ENCODE assay signal across 9 cellular contexts in genomic region chr11:67713892-67714479, GRCh38. TPM values are rescaled to one million over a fixed set of nuclear protein-coding genes. Genes with fewer than 3 reads are reported as not detected.
DNase-seq lines count a peak whose midpoint lies in the region; ATAC-seq and TF ChIP-seq lines count a peak whose summit lies in the region.
"Not testable (repeated sequence)": the region's sequence is repeated elsewhere in the genome, so short reads cannot be mapped to it uniquely, and the experiment has no call there.
"Had no signal": no experiment of that assay in that cellular context is flagged by ENCODE, and none has a peak within 500 bp of the region (broad histone marks: within the 10 kb centered on the region; RNA-seq: fewer than 3 reads in every experiment).

No MANE protein-coding gene starts in this region.

- not testable (repeated sequence) for H2AFZ ChIP-seq in PC-9

- H3K4me1 ChIP-seq in CD8-positive, alpha-beta memory T cell (ENCODE audit: insufficient read depth, low read length); PC-9 (replicated peaks; ENCODE audit: insufficient read depth); thoracic aorta (ENCODE audit: control insufficient read depth in 1 of 2, low read depth in 2 of 2): not testable (repeated sequence)
- H3K4me1 ChIP-seq in esophagus muscularis mucosa: peaks cover 0 to 10% (median 7%) of the 10 kb centered on the region in 4 donors

- POLR2A ChIA-PET in CD8-positive, alpha-beta memory T cell (lab: Charles Lee); PC-9 (lab: Charles Lee; ENCODE audit: unreplicated experiment): not testable (repeated sequence)
- POLR2A ChIA-PET in activated CD4-positive, alpha-beta memory T cell treated with anti-CD3 and anti-CD28 coated beads, Interleukin-2, amount 10 ng/mL, durations not matched to agents 7 days and 5 days (lab: Charles Lee): interaction anchor here (0.6 kb wide), 1 partner anchor 85 kb away, joined by 3 read pairs; no protein-coding TSS in a partner anchor

- H3K27me3 Mint-ChIP-seq in CD8-positive, alpha-beta memory T cell: peaks cover 7 to 14% of the 10 kb centered on the region in 2 donors
- not testable (repeated sequence) for H3K27me3 Mint-ChIP-seq in activated CD4-positive, alpha-beta memory T cell treated with anti-CD3 and anti-CD28 coated beads, Interleukin-2, amount 10 ng/mL, durations not matched to agents 7 days and 5 days
- H3K27me3 Mint-ChIP-seq in activated naive CD4-positive, alpha-beta T cell treated with anti-CD3 and anti-CD28 coated beads, Interleukin-2, amount 10 ng/mL, durations not matched to agents 7 days and 5 days: peaks cover 44% of the 10 kb centered on the region

- intact Hi-C loops in PC-9 (cut with micrococcal nuclease; ENCODE audit: unreplicated experiment) (loop anchor here (1.0 kb wide), 1 partner anchor 49 kb away; no protein-coding TSS in a partner anchor), esophagus muscularis mucosa (cut with DNase I) (loop anchor here (10.0 kb wide), 1 partner anchor 99 kb away; no protein-coding TSS in a partner anchor)

- not testable (repeated sequence) for H4K20me1 ChIP-seq in PC-9 (ENCODE audit: insufficient read depth)

- not testable (repeated sequence) for TF ChIP-seq EP300 in esophagus muscularis mucosa (IDR thresholded peaks at IDR 0.05)

- peak; percentile 38 to 71 (median 44) for DNase-seq in CD8-positive, alpha-beta memory T cell
- peak in 1 of 2 experiments; percentile 73 for DNase-seq in PC-9
- peak; percentile 72 for DNase-seq in activated CD4-positive, alpha-beta memory T cell treated with anti-CD3 and anti-CD28 coated beads, Interleukin-2, amount 10 ng/mL, durations not matched to agents 7 days and 5 days
- peak; percentile 74 for DNase-seq in activated naive CD4-positive, alpha-beta T cell treated with anti-CD3 and anti-CD28 coated beads, Interleukin-2, amount 10 ng/mL, durations not matched to agents 7 days and 5 days
- DNase-seq in esophagus muscularis mucosa (ENCODE audit: extremely low spot score); thoracic aorta (ENCODE audit: low spot score): not testable (repeated sequence)
- DNase-seq in mucosa of gallbladder (ENCODE audit: low spot score): peak; percentile 48
- DNase-seq in stimulated activated CD4-positive, alpha-beta T cell treated with anti-CD3 and anti-CD28 coated beads, Interleukin-1b, Interleukin-23, amount 100 ng/mL, for 4 hours (ENCODE audit: low read depth in 2 of 2): peak; percentile 34 to 42

- not testable (repeated sequence) for BruUV-seq in PC-9 (replicated peaks; lab: Mats Ljungman, UMichigan)

- not testable (repeated sequence) for H3K27ac ChIP-seq in CD8-positive, alpha-beta memory T cell (ENCODE audit: low read depth, low read length); PC-9; esophagus muscularis mucosa (replicated peaks in 1 of 4); thoracic aorta

- WGBS in esophagus muscularis mucosa: 53% methylated on average over 2 of the region's 14 CpGs

- CTCF ChIA-PET in CD8-positive, alpha-beta memory T cell (lab: Charles Lee): interaction anchor here (0.9 to 1.4 kb wide), 2 partner anchors 68 to 85 kb away, joined by 3 to 6 read pairs; no protein-coding TSS in a partner anchor
- CTCF ChIA-PET in PC-9 (lab: Charles Lee): interaction anchor here (0.7 to 1.1 kb wide), 3 partner anchors 85 to 357 kb away, joined by 3 read pairs; no protein-coding TSS in a partner anchor
- CTCF ChIA-PET in activated CD4-positive, alpha-beta memory T cell treated with anti-CD3 and anti-CD28 coated beads, Interleukin-2, amount 10 ng/mL, durations not matched to agents 7 days and 5 days (lab: Charles Lee): interaction anchor here (0.9 kb wide), 1 partner anchor 100 kb away, joined by 3 read pairs; no protein-coding TSS in a partner anchor
- CTCF ChIA-PET in activated naive CD4-positive, alpha-beta T cell treated with anti-CD3 and anti-CD28 coated beads, Interleukin-2, amount 10 ng/mL, durations not matched to agents 7 days and 5 days (lab: Charles Lee): interaction anchor here (1.7 kb wide), 1 partner anchor 85 kb away, joined by 11 read pairs; the partner anchor contains the start of gene NUDT8

- not testable (repeated sequence) for H3K36me3 Mint-ChIP-seq in CD8-positive, alpha-beta memory T cell; activated CD4-positive, alpha-beta memory T cell treated with anti-CD3 and anti-CD28 coated beads, Interleukin-2, amount 10 ng/mL, durations not matched to agents 7 days and 5 days (ENCODE audit: low read depth); activated naive CD4-positive, alpha-beta T cell treated with anti-CD3 and anti-CD28 coated beads, Interleukin-2, amount 10 ng/mL, durations not matched to agents 7 days and 5 days

- not testable (repeated sequence) for H3K4me1 Mint-ChIP-seq in CD8-positive, alpha-beta memory T cell; activated CD4-positive, alpha-beta memory T cell treated with anti-CD3 and anti-CD28 coated beads, Interleukin-2, amount 10 ng/mL, durations not matched to agents 7 days and 5 days; activated naive CD4-positive, alpha-beta T cell treated with anti-CD3 and anti-CD28 coated beads, Interleukin-2, amount 10 ng/mL, durations not matched to agents 7 days and 5 days

- not testable (repeated sequence) for H3K27me3 ChIP-seq in CD8-positive, alpha-beta memory T cell (ENCODE audit: insufficient read depth, low read length, poor library complexity, severe bottlenecking); PC-9 (ENCODE audit: insufficient read depth, low read depth); thoracic aorta (replicated peaks; ENCODE audit: insufficient read depth)
- H3K27me3 ChIP-seq in esophagus muscularis mucosa: peaks cover 0 to 30% (median 5%) of the 10 kb centered on the region in 4 donors

- not testable (repeated sequence) for ATAC-seq in thoracic aorta (ENCODE audit: insufficient number of reproducible peaks, low FRiP score, low read depth)

- TF ChIP-seq POLR2A in esophagus muscularis mucosa (IDR thresholded peaks at IDR 0.05; ENCODE audit: low read depth): not testable (repeated sequence)

- H3K27ac Mint-ChIP-seq in CD8-positive, alpha-beta memory T cell; activated CD4-positive, alpha-beta memory T cell treated with anti-CD3 and anti-CD28 coated beads, Interleukin-2, amount 10 ng/mL, durations not matched to agents 7 days and 5 days; activated naive CD4-positive, alpha-beta T cell treated with anti-CD3 and anti-CD28 coated beads, Interleukin-2, amount 10 ng/mL, durations not matched to agents 7 days and 5 days: not testable (repeated sequence)

- not testable (repeated sequence) for H3K4me2 ChIP-seq in PC-9

- not testable (repeated sequence) for H3F3A ChIP-seq in PC-9 (ENCODE audit: insufficient read depth, low read depth)

- H3K9me3 ChIP-seq in CD8-positive, alpha-beta memory T cell (ENCODE audit: low read length); PC-9 (ENCODE audit: insufficient read depth, low read depth); esophagus muscularis mucosa; thoracic aorta: not testable (repeated sequence)

- H3K79me2 ChIP-seq in PC-9 (ENCODE audit: low read depth): not testable (repeated sequence)

- H3K4me3 ChIP-seq in CD8-positive, alpha-beta memory T cell (ENCODE audit: low read length); PC-9; esophagus muscularis mucosa; thoracic aorta: not testable (repeated sequence)

- not testable (repeated sequence) for H3K36me3 ChIP-seq in CD8-positive, alpha-beta memory T cell (ENCODE audit: insufficient read depth, low read length); PC-9 (ENCODE audit: low read depth); esophagus muscularis mucosa; thoracic aorta

- H3K9me3 Mint-ChIP-seq in CD8-positive, alpha-beta memory T cell; activated CD4-positive, alpha-beta memory T cell treated with anti-CD3 and anti-CD28 coated beads, Interleukin-2, amount 10 ng/mL, durations not matched to agents 7 days and 5 days; activated naive CD4-positive, alpha-beta T cell treated with anti-CD3 and anti-CD28 coated beads, Interleukin-2, amount 10 ng/mL, durations not matched to agents 7 days and 5 days: not testable (repeated sequence)

- not testable (repeated sequence) for H3K9me2 ChIP-seq in PC-9 (ENCODE audit: insufficient read depth)

- H3K4me3 Mint-ChIP-seq in CD8-positive, alpha-beta memory T cell; activated CD4-positive, alpha-beta memory T cell treated with anti-CD3 and anti-CD28 coated beads, Interleukin-2, amount 10 ng/mL, durations not matched to agents 7 days and 5 days; activated naive CD4-positive, alpha-beta T cell treated with anti-CD3 and anti-CD28 coated beads, Interleukin-2, amount 10 ng/mL, durations not matched to agents 7 days and 5 days: not testable (repeated sequence)

- TF ChIP-seq CTCF in PC-9 (conservative IDR thresholded peaks at IDR 0.05) (peak; percentile 59), esophagus muscularis mucosa (IDR thresholded peaks at IDR 0.05) (peak; percentile 30 to 37 (median 30)), thoracic aorta (IDR thresholded peaks at IDR 0.05) (peak; percentile 38)

RNA-seq across cellular contexts. Expression of gene ALDH3B2, which starts 39.6 kb away (rescaled TPM):
- total RNA-seq in CD8-positive, alpha-beta memory T cell: not detected
- not detected for polyA plus RNA-seq in CD8-positive, alpha-beta memory T cell
- 4.8 and 9.8 TPM in 2 replicates for total RNA-seq in PC-9 (2021)
- not detected for total RNA-seq in activated CD4-positive, alpha-beta memory T cell treated with anti-CD3 and anti-CD28 coated beads, Interleukin-2, amount 10 ng/mL, durations not matched to agents 7 days and 5 days
- total RNA-seq in esophagus muscularis mucosa: not detected
- total RNA-seq in mucosa of gallbladder: 0.63 TPM
- total RNA-seq in thoracic aorta: not detected
- total RNA-seq: T-helper 2 cell treated with Interferon-gamma antibody and Interleukin-4, amounts not matched to agents 100 ng/mL and 5 ng/mL, for 36 hours had no signal
